Comparison of ENCODE assay signal across 8 cellular contexts in genomic region chr3:49786357-49787181, GRCh38. TPM values are rescaled to one million over a fixed set of nuclear protein-coding genes. Genes with fewer than 3 reads are reported as not detected.
DNase-seq lines count a peak whose midpoint lies in the region; ATAC-seq and TF ChIP-seq lines count a peak whose summit lies in the region.

IP6K1 (minus strand) TSS chr3:49786542; CDS start chr3:49748040, 38,502 bp downstream.

- WGBS in suprapubic skin = 2% methylated on average over 31 of the region's 55 CpGs

- peaks cover 35% of the 10 kb centered on the region for H3K4me1 Mint-ChIP-seq in activated naive CD4-positive, alpha-beta T cell treated with anti-CD3 and anti-CD28 coated beads, Interleukin-2, amount 50 U/mL, for 24 hours

- TF ChIP-seq EP300 in suprapubic skin (IDR thresholded peaks at IDR 0.05) = no peak

- H3K4me1 ChIP-seq in suprapubic skin = peaks cover 43% of the 10 kb centered on the region

- peak within 1 kb of the TSS; percentile 98 for H3K27ac ChIP-seq in suprapubic skin

- H3K27me3 Mint-ChIP-seq in activated naive CD4-positive, alpha-beta T cell treated with anti-CD3 and anti-CD28 coated beads, Interleukin-2, amount 50 U/mL, for 24 hours = no peaks in the 10 kb centered on the region

- H3K9me3 ChIP-seq in suprapubic skin = no peaks in the 10 kb centered on the region

- no peaks in the 10 kb centered on the region for H3K27me3 ChIP-seq in suprapubic skin

- TF ChIP-seq CTCF in suprapubic skin (IDR thresholded peaks at IDR 0.05) = no peak

- no peaks in the 10 kb centered on the region for H3K9me3 Mint-ChIP-seq in activated naive CD4-positive, alpha-beta T cell treated with anti-CD3 and anti-CD28 coated beads, Interleukin-2, amount 50 U/mL, for 24 hours

- peak; percentile 14 to 87 for TF ChIP-seq POLR2A in suprapubic skin (IDR thresholded peaks at IDR 0.05)

- H3K36me3 Mint-ChIP-seq in activated naive CD4-positive, alpha-beta T cell treated with anti-CD3 and anti-CD28 coated beads, Interleukin-2, amount 50 U/mL, for 24 hours = peaks cover 5% of the 10 kb centered on the region

- ATAC-seq in HG02588 (IDR thresholded peaks at IDR 0.05; ENCODE audit: unreplicated experiment) (peak; percentile 95), SK-N-SH treated with all-trans-retinoic acid at 6 μM for 48 hours (peak; percentile 99)

- H3K36me3 ChIP-seq in suprapubic skin = peaks cover 7% of the 10 kb centered on the region

- H3K4me3 ChIP-seq in GM08714 (ENCODE audit: low read length) (peak within 1 kb of the TSS; percentile 77), suprapubic skin (peak within 1 kb of the TSS; percentile 100)

- H3K27ac Mint-ChIP-seq in activated naive CD4-positive, alpha-beta T cell treated with anti-CD3 and anti-CD28 coated beads, Interleukin-2, amount 50 U/mL, for 24 hours = peak within 1 kb of the TSS; percentile 98

- peak within 1 kb of the TSS; percentile 96 for H3K4me3 Mint-ChIP-seq in activated naive CD4-positive, alpha-beta T cell treated with anti-CD3 and anti-CD28 coated beads, Interleukin-2, amount 50 U/mL, for 24 hours

- DNase-seq in NCI-H1092 (lab: John Stamatoyannopoulos, UW) (peak; percentile 98), globus pallidus (ENCODE audit: low spot score) (peak; percentile 100), nucleus accumbens (lab: John Stamatoyannopoulos, UW) (peak; percentile 94 to 100 (median 100)), suprapubic skin (ENCODE audit: low spot score in 2 of 2) (peak; percentile 100)

TF ChIP-seq in SK-N-SH treated with all-trans-retinoic acid at 6 μM for 48 hours, 23 proteins besides CTCF, POLR2A, EP300 and RAD21:
- TF ChIP-seq CSDC2 (CRISPR knock-in tag; IDR thresholded peaks at IDR 0.05) (0 out of 2 replicates have a peak, but pooled peaks have one; percentile 82), ESRRG (CRISPR knock-in tag; IDR thresholded peaks at IDR 0.05) (no peak), TOX (CRISPR knock-in tag; IDR thresholded peaks at IDR 0.05; ENCODE audit: borderline replicate concordance) (no peak), RARB (CRISPR knock-in tag; IDR thresholded peaks at IDR 0.05) (no peak), ZC3H10 (CRISPR knock-in tag; IDR thresholded peaks at IDR 0.05) (no peak), ZNF565 (CRISPR knock-in tag; conservative IDR thresholded peaks at IDR 0.05; ENCODE audit: low read depth) (peak; percentile 64; the same call in 1 of the 2 replicates), TCF4 (CRISPR knock-in tag; IDR thresholded peaks at IDR 0.05; ENCODE audit: borderline replicate concordance) (no peak), GLIS3 (CRISPR knock-in tag; IDR thresholded peaks at IDR 0.05) (peak; percentile 86), CSRNP3 (CRISPR knock-in tag; IDR thresholded peaks at IDR 0.05) (no peak), ZNF70 (CRISPR knock-in tag; IDR thresholded peaks at IDR 0.05) (no peak), ZNF8 (CRISPR knock-in tag; IDR thresholded peaks at IDR 0.05) (no peak), POU6F1 (CRISPR knock-in tag; IDR thresholded peaks at IDR 0.05; ENCODE audit: borderline replicate concordance, low read depth) (no peak), OSR1 (CRISPR knock-in tag; IDR thresholded peaks at IDR 0.05) (no peak), ISL1 (CRISPR knock-in tag; IDR thresholded peaks at IDR 0.05) (no peak), PPARA (CRISPR knock-in tag; IDR thresholded peaks at IDR 0.05; ENCODE audit: borderline replicate concordance) (no peak), ARNTL (CRISPR knock-in tag; IDR thresholded peaks at IDR 0.05; ENCODE audit: borderline replicate concordance, low read depth) (no peak), ZFP30 (CRISPR knock-in tag; IDR thresholded peaks at IDR 0.05) (no peak), BACH2 (CRISPR knock-in tag; IDR thresholded peaks at IDR 0.05; ENCODE audit: borderline replicate concordance) (no peak), ZFP3 (CRISPR knock-in tag; IDR thresholded peaks at IDR 0.05) (peak; percentile 77; the same call in 1 of the 2 replicates), CREB5 (CRISPR knock-in tag; IDR thresholded peaks at IDR 0.05; ENCODE audit: low read depth) (no peak)
- TF ChIP-seq, protein P1, sequence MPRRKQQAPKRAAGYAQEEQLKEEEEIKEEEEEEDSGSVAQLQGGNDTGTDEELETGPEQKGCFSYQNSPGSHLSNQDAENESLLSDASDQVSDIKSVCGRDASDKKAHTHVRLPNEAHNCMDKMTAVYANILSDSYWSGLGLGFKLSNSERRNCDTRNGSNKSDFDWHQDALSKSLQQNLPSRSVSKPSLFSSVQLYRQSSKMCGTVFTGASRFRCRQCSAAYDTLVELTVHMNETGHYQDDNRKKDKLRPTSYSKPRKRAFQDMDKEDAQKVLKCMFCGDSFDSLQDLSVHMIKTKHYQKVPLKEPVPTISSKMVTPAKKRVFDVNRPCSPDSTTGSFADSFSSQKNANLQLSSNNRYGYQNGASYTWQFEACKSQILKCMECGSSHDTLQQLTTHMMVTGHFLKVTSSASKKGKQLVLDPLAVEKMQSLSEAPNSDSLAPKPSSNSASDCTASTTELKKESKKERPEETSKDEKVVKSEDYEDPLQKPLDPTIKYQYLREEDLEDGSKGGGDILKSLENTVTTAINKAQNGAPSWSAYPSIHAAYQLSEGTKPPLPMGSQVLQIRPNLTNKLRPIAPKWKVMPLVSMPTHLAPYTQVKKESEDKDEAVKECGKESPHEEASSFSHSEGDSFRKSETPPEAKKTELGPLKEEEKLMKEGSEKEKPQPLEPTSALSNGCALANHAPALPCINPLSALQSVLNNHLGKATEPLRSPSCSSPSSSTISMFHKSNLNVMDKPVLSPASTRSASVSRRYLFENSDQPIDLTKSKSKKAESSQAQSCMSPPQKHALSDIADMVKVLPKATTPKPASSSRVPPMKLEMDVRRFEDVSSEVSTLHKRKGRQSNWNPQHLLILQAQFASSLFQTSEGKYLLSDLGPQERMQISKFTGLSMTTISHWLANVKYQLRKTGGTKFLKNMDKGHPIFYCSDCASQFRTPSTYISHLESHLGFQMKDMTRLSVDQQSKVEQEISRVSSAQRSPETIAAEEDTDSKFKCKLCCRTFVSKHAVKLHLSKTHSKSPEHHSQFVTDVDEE (CRISPR knock-in tag; IDR thresholded peaks at IDR 0.05) = peak; percentile 78; the same call in 1 of the 2 replicates
- TF ChIP-seq, protein P2, sequence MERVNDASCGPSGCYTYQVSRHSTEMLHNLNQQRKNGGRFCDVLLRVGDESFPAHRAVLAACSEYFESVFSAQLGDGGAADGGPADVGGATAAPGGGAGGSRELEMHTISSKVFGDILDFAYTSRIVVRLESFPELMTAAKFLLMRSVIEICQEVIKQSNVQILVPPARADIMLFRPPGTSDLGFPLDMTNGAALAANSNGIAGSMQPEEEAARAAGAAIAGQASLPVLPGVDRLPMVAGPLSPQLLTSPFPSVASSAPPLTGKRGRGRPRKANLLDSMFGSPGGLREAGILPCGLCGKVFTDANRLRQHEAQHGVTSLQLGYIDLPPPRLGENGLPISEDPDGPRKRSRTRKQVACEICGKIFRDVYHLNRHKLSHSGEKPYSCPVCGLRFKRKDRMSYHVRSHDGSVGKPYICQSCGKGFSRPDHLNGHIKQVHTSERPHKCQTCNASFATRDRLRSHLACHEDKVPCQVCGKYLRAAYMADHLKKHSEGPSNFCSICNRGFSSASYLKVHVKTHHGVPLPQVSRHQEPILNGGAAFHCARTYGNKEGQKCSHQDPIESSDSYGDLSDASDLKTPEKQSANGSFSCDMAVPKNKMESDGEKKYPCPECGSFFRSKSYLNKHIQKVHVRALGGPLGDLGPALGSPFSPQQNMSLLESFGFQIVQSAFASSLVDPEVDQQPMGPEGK (CRISPR knock-in tag; IDR thresholded peaks at IDR 0.05; ENCODE audit: borderline replicate concordance) = no peak

RNA-seq across cellular contexts. Expression of gene IP6K1, which starts in this region (rescaled TPM):
- 10 to 100 TPM; 39.5 to 57.3 (median 53.2) TPM for total RNA-seq in suprapubic skin

Comparison
In these comparisons a context has a peak if more than half of its experiments do, and no peak if none do; other contexts are left out.
1. Peak in every context shown above with its lines: DNase-seq, ATAC-seq, H3K4me3 ChIP-seq and H3K27ac ChIP-seq.